24 cellular contexts compared by ENCODE assay signal in the genomic region with DNA sequence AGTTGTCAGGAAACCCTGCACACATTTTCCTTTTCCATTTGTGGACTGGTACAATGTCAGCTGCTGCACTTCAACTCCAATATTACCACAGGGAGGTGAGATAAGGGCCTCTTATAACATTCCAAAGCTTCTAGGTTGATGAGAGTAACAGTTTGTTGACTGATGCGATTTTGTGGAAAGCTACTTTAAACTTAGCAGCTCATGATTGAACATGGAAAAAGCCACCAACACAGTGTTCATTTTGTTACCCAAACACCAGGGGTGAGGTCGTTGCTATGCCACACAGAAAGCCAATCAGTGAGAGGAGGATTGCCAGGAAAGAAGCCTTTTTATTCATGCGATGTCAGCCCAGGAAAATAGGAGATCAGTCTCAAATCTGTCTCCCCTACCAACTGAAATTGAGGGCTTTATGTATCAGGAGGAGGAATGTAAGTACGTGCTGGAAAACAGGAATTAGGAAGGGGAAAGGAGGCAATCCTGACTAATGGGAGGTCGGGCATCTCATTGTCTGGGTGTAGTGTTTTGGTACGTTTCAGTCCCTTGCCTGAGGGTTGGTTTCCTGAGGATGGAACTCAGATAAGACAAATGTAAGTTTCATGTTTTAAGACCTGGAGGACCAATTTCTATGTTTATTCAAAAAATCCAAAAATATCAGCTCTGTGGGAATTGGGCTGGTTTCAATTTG.
DNase-seq lines count a peak whose midpoint lies in the region; ATAC-seq, FAIRE-seq and TF ChIP-seq lines count a peak whose summit lies in the region.
"Had no signal": no experiment of that assay in that cellular context is flagged by ENCODE, and none has a peak within 500 bp of the region (broad histone marks: within the 10 kb centered on the region; RNA-seq: fewer than 3 reads in every experiment).

No MANE protein-coding gene starts in this region.

- no peak overlapping the region for H3K27ac Mint-ChIP-seq in neural progenitor cell
- H3K27ac Mint-ChIP-seq: activated CD4-positive, alpha-beta memory T cell treated with anti-CD3 and anti-CD28 coated beads for 36 hours; activated naive CD8-positive, alpha-beta T cell; CD8-positive, alpha-beta T cell; stimulated activated naive CD8-positive, alpha-beta T cell treated with anti-CD3 and anti-CD28 coated beads, Interleukin-15, Interleukin-2, amounts not matched to agents 100 ng/mL and 50 ng/mL, for 24 hours had no signal

- TF ChIP-seq CTCF in astrocyte of the spinal cord (IDR thresholded peaks at IDR 0.05; ENCODE audit: low read depth, low read length) (no peak), heart left ventricle (IDR thresholded peaks at IDR 0.05) (no peak), neural progenitor cell (IDR thresholded peaks at IDR 0.05) (no peak), uterus (IDR thresholded peaks at IDR 0.05) (no peak)

- H3K4me3 Mint-ChIP-seq in neural progenitor cell: no peak overlapping the region
- H3K4me3 Mint-ChIP-seq: activated CD4-positive, alpha-beta memory T cell treated with anti-CD3 and anti-CD28 coated beads for 36 hours; activated naive CD8-positive, alpha-beta T cell; activated T-cell treated with anti-CD3 and anti-CD28 coated beads, Interleukin-2, amount 50 U/mL, for 4 hours; CD8-positive, alpha-beta T cell; central memory CD8-positive, alpha-beta T cell; stimulated activated naive CD8-positive, alpha-beta T cell treated with anti-CD3 and anti-CD28 coated beads, Interleukin-15, Interleukin-2, amounts not matched to agents 100 ng/mL and 50 ng/mL, for 24 hours had no signal

- no peak overlapping the region for H3K27ac ChIP-seq in GM23248
- peak overlapping the region; percentile 55 to 86 (median 80) for H3K27ac ChIP-seq in heart left ventricle
- no peak overlapping the region for H3K27ac ChIP-seq in neural progenitor cell
- H3K27ac ChIP-seq in uterus: no peak overlapping the region
- H3K27ac ChIP-seq: ovary, VCaP had no signal

- H4K20me1 ChIP-seq in GM23248 (ENCODE audit: insufficient read depth) (no peaks in the 10 kb centered on the region), neural progenitor cell (ENCODE audit: low read depth) (no peaks in the 10 kb centered on the region)

- peaks cover 18% of the 10 kb centered on the region for H3K4me1 ChIP-seq in GM23248 (ENCODE audit: insufficient read depth)
- peaks cover 0 to 46% (median 8%) of the 10 kb centered on the region in 12 donors for H3K4me1 ChIP-seq in heart left ventricle
- H3K4me1 ChIP-seq in neural progenitor cell: peaks cover 22% of the 10 kb centered on the region
- H3K4me1 ChIP-seq in uterus: peaks cover 0 to 5% of the 10 kb centered on the region in 2 donors

- H3K4me2 ChIP-seq in GM23248 (ENCODE audit: unreplicated experiment): no peak overlapping the region
- no peak overlapping the region for H3K4me2 ChIP-seq in neural progenitor cell

- no peaks in the 10 kb centered on the region for H3K27me3 Mint-ChIP-seq in neural progenitor cell (ENCODE audit: insufficient read depth, low read depth)
- H3K27me3 Mint-ChIP-seq: stimulated activated naive CD8-positive, alpha-beta T cell treated with anti-CD3 and anti-CD28 coated beads, Interleukin-15, Interleukin-2, amounts not matched to agents 100 ng/mL and 50 ng/mL, for 24 hours had no signal

- peaks cover 39% of the 10 kb centered on the region for H3K4me1 Mint-ChIP-seq in neural progenitor cell
- H3K4me1 Mint-ChIP-seq: central memory CD8-positive, alpha-beta T cell had no signal

- in situ Hi-C loops in GM23248 (cut with MboI) (no loop called here), astrocyte of the spinal cord (cut with HindIII; ENCODE audit: low sequenced_read_pairs) (no loop called here)

- no peak for FAIRE-seq in urothelium cell line (lab: Jason Lieb, UNC)

- H3K4me3 ChIP-seq in GM23248: no peak overlapping the region
- no peak overlapping the region for H3K4me3 ChIP-seq in astrocyte of the spinal cord (ENCODE audit: low read depth, low read length)
- H3K4me3 ChIP-seq in heart left ventricle: peak overlapping the region in 10 of 12 donors; percentile 10 to 50 (median 38)
- H3K4me3 ChIP-seq in neural progenitor cell: no peak overlapping the region
- H3K4me3 ChIP-seq in uterus: no peak overlapping the region
- H3K4me3 ChIP-seq: ovary had no signal

- H3F3A ChIP-seq in GM23248 (ENCODE audit: insufficient read depth) (peaks cover 14% of the 10 kb centered on the region; the same call in 1 of the 2 replicates), neural progenitor cell (ENCODE audit: low read depth) (no peaks in the 10 kb centered on the region)

- H3K36me3 Mint-ChIP-seq in neural progenitor cell: peaks cover 7% of the 10 kb centered on the region
- H3K36me3 Mint-ChIP-seq: activated CD4-positive, alpha-beta memory T cell treated with anti-CD3 and anti-CD28 coated beads for 36 hours; activated naive CD8-positive, alpha-beta T cell; CD8-positive, alpha-beta T cell had no signal

- intact Hi-C loops in heart left ventricle (cut with DNase I) (loop anchor here in 6 of 10 donors (5.0 to 10.0 kb wide), 9 partner anchors 90 to 605 kb away; partner anchors contain the start of gene PLEKHA5 (in 1 of the 6)), uterus (cut with DNase I; ENCODE audit: low total_unique reads) (no loop called here)

- WGBS in GM23248 (ENCODE audit: low coverage in 1 of 2, low lambda C conversion rate in 2 of 2, missing lambda C conversion rate in 2 of 2), 2 experiments: 65% methylated on average over 6 of the region's 6 CpGs
- WGBS in heart left ventricle, 4 donors: 15 to 30% (median 29%) methylated on average over 6 of the region's 6 CpGs

- TF ChIP-seq POLR2A in heart left ventricle (IDR thresholded peaks at IDR 0.05) (peak in 1 of 2 donors; percentile 45), uterus (IDR thresholded peaks at IDR 0.05) (no peak)

- H3K79me2 ChIP-seq in GM23248 (ENCODE audit: insufficient read depth) (no peaks in the 10 kb centered on the region), neural progenitor cell (ENCODE audit: low read depth) (no peaks in the 10 kb centered on the region)

- H3K9me3 Mint-ChIP-seq in neural progenitor cell: peaks cover 33% of the 10 kb centered on the region
- H3K9me3 Mint-ChIP-seq: central memory CD8-positive, alpha-beta T cell had no signal

- H3K9ac ChIP-seq in GM23248: no peak overlapping the region
- H3K9ac ChIP-seq in neural progenitor cell: no peak overlapping the region

- no peaks in the 10 kb centered on the region for H3K9me3 ChIP-seq in GM23248 (ENCODE audit: low read depth)
- H3K9me3 ChIP-seq in heart left ventricle: peaks cover 0 to 8% (median 0%) of the 10 kb centered on the region in 12 donors
- H3K9me3 ChIP-seq in neural progenitor cell (ENCODE audit: low read depth): no peaks in the 10 kb centered on the region
- H3K9me3 ChIP-seq in uterus: no peaks in the 10 kb centered on the region
- H3K9me3 ChIP-seq: ovary had no signal

- H3K27me3 ChIP-seq in GM23248 (replicated peaks; ENCODE audit: insufficient read depth) (no peaks in the 10 kb centered on the region), heart left ventricle (no peaks in the 10 kb centered on the region), neural progenitor cell (no peaks in the 10 kb centered on the region), uterus (no peaks in the 10 kb centered on the region)
- H3K27me3 ChIP-seq: ovary had no signal

- no peak overlapping the region for H2AFZ ChIP-seq in GM23248
- H2AFZ ChIP-seq in neural progenitor cell (replicated peaks): peak overlapping the region; percentile 51

- H3K36me3 ChIP-seq in GM23248 (ENCODE audit: low read depth) (no peaks in the 10 kb centered on the region), heart left ventricle (no peaks in the 10 kb centered on the region), neural progenitor cell (no peaks in the 10 kb centered on the region), uterus (no peaks in the 10 kb centered on the region)
- H3K36me3 ChIP-seq: ovary had no signal

- peak; percentile 9 for DNase-seq in GM23248
- DNase-seq in astrocyte of the spinal cord (ENCODE audit: low read depth, low spot score): peak; percentile 46
- DNase-seq in heart left ventricle: peak in 1 of 5 donors; percentile 35
- DNase-seq in neural progenitor cell (ENCODE audit: low spot score): no peak
- no peak for DNase-seq in urothelium cell line (ENCODE audit: low spot score)
- DNase-seq in activated naive CD4-positive, alpha-beta T cell (lab: John Stamatoyannopoulos, UW): no peak
- DNase-seq in uterus: no peak
- DNase-seq: activated CD4-positive, alpha-beta memory T cell treated with anti-CD3 and anti-CD28 coated beads for 36 hours; activated T-cell treated with anti-CD3 and anti-CD28 coated beads, Interleukin-2, amount 50 U/mL, for 4 hours; CD8-positive, alpha-beta T cell; effector CD8-positive, alpha-beta T cell; foreskin fibroblast; left cardiac atrium; NCI-H1105; NCI-H2107; NCI-H526; ovary; SIG-M5; stimulated activated CD4-positive, alpha-beta T cell treated with anti-CD3 and anti-CD28 coated beads, Interleukin-1b, Interleukin-23, amount 100 ng/mL, for 48 hours had no signal

- peak; percentile 73 to 85 (median 78) for ATAC-seq in heart left ventricle
- ATAC-seq in HG03442 (IDR thresholded peaks at IDR 0.05; ENCODE audit: unreplicated experiment): no peak
- ATAC-seq: activated T-cell treated with anti-CD3 and anti-CD28 coated beads, Interleukin-2, amount 50 U/mL, for 4 hours; CD8-positive, alpha-beta T cell had no signal

- H3K9me2 ChIP-seq in GM23248 (ENCODE audit: insufficient read depth): no peaks in the 10 kb centered on the region

Comparison
In these comparisons a context has a peak if more than half of its experiments do, and no peak if none do; other contexts are left out.
1. DNase-seq: peak in GM23248 (single experiment) and astrocyte of the spinal cord (single experiment); none in neural progenitor cell (single experiment), urothelium cell line (single experiment), activated naive CD4-positive, alpha-beta T cell (0 of 4) and uterus (0 of 2).
2. H3K27ac ChIP-seq: peak in heart left ventricle (12 of 12); none in GM23248 (single experiment), neural progenitor cell (single experiment) and uterus (0 of 2).
3. H3K4me3 ChIP-seq: peak in heart left ventricle (10 of 12); none in GM23248 (single experiment), astrocyte of the spinal cord (single experiment), neural progenitor cell (single experiment) and uterus (0 of 2).